ENCODE assay signal across 8 cellular contexts in genomic region chr5:73901455-73901854, GRCh38.
A peak's percentile ranks its signal among the peaks of the same experiment; 100 is the strongest.
DNase-seq lines count a peak whose midpoint lies in the region; ATAC-seq, FAIRE-seq and TF ChIP-seq lines count a peak whose summit lies in the region.

No MANE protein-coding gene starts in this region.

- H3K4me1 Mint-ChIP-seq in activated T-helper 17 cell treated with anti-CD3 and anti-CD28 coated beads, Interleukin-2, amount 50 U/mL, for 72 hours = no peaks in the 10 kb centered on the region

- POLR2A ChIA-PET in HCT116 (lab: Charles Lee) = interaction anchor here (1.5 kb wide), 1 partner anchor 740 kb away, joined by 4 read pairs; the partner anchor contains the start of gene ENC1

- peak overlapping the region; percentile 71 for H3K4me2 ChIP-seq in HCT116 (ENCODE audit: low read length)

- H2AFZ ChIP-seq in HCT116 (ENCODE audit: low read depth, low read length, poor library complexity, severe bottlenecking) = peak overlapping the region; percentile 69

- peak; percentile 59 for TF ChIP-seq RAD21 in HCT116 (IDR thresholded peaks at IDR 0.05; ENCODE audit: low read depth)

- peak; percentile 41 for DNase-seq in A172 (ENCODE audit: low spot score)
- no peak for DNase-seq in HCT116 (ENCODE audit: low read depth, low spot score)
- DNase-seq in SJSA1 (ENCODE audit: low read depth in 1 of 2, low spot score in 2 of 2) = no peak
- no peak for DNase-seq in kidney
- no peak for DNase-seq in omental fat pad (ENCODE audit: low spot score)
- DNase-seq in activated CD4-positive, CD25-positive, alpha-beta regulatory T cell treated with anti-CD3 and anti-CD28 coated beads, Interleukin-2, amount 50 U/mL, for 72 hours = no peak

- H3K9me3 Mint-ChIP-seq in activated T-helper 17 cell treated with anti-CD3 and anti-CD28 coated beads, Interleukin-2, amount 50 U/mL, for 72 hours = no peaks in the 10 kb centered on the region

- intact Hi-C loops in HCT116 (cut with micrococcal nuclease) (loop anchor here (5.0 to 10.0 kb wide), 5 partner anchors 116 to 1363 kb away; no protein-coding TSS in a partner anchor), kidney (cut with DNase I) (loop anchor here (5.0 kb wide), 1 partner anchor 746 kb away; no protein-coding TSS in a partner anchor)

- H3K27ac ChIP-seq in HCT116 (ENCODE audit: low read depth, low read length) (no peak overlapping the region; the same call in 1 of the 2 replicates), SJSA1 (peak overlapping the region; percentile 86), kidney (ENCODE audit: low read depth in 2 of 2, low read length in 2 of 2) (peak overlapping the region in 1 of 2 donors; percentile 20)

- H3K27ac Mint-ChIP-seq in activated T-helper 17 cell treated with anti-CD3 and anti-CD28 coated beads, Interleukin-2, amount 50 U/mL, for 72 hours = no peak overlapping the region

- RAD21 ChIA-PET in HCT116 (lab: Charles Lee; ENCODE audit: low non-redundant PET in 1 of 2, low total read pairs in 2 of 2, uncharacterized antibody in 2 of 2, unreplicated experiment in 2 of 2) = interaction anchor here (1.1 to 1.2 kb wide), 2 partner anchors 37 to 745 kb away, joined by 3 read pairs; no protein-coding TSS in a partner anchor

- peak overlapping the region; percentile 13 to 39; a peak in 3 of 4 replicates for H3K4me3 ChIP-seq in HCT116 (replicated peaks in 1 of 2; ENCODE audit: low read depth in 1 of 2, low read length in 2 of 2)
- peak overlapping the region; percentile 18 for H3K4me3 ChIP-seq in SJSA1
- H3K4me3 ChIP-seq in kidney (ENCODE audit: low read length in 2 of 2) = no peak overlapping the region

- no peaks in the 10 kb centered on the region for H3K79me2 ChIP-seq in HCT116 (ENCODE audit: insufficient read depth, low read length)

- no peaks in the 10 kb centered on the region for H3K36me3 ChIP-seq in HCT116 (ENCODE audit: control insufficient read depth in 1 of 2, insufficient read depth in 2 of 2, low read length in 2 of 2)
- H3K36me3 ChIP-seq in SJSA1 = peaks cover 16% of the 10 kb centered on the region
- peaks cover 17 to 24% of the 10 kb centered on the region in 2 donors for H3K36me3 ChIP-seq in kidney (ENCODE audit: control insufficient read depth in 1 of 2, insufficient read depth in 2 of 2, low read length in 2 of 2)

- no peaks in the 10 kb centered on the region for H4K20me1 ChIP-seq in HCT116 (ENCODE audit: insufficient read depth)

- H3K9me2 ChIP-seq in HCT116 (ENCODE audit: insufficient read depth) = no peaks in the 10 kb centered on the region

- TF ChIP-seq POLR2A in HCT116 (IDR thresholded peaks at IDR 0.05; ENCODE audit: borderline replicate concordance, extremely low read depth, insufficient read depth, insufficient read length) = no peak

- ATAC-seq in HCT116 = peak; percentile 75
- no peak for ATAC-seq in activated T-helper 17 cell treated with anti-CD3 and anti-CD28 coated beads, Interleukin-2, amount 50 U/mL, for 72 hours (replicated peaks)
- no peak for ATAC-seq in omental fat pad (ENCODE audit: low FRiP score)
- ATAC-seq in HG03469 (IDR thresholded peaks at IDR 0.05; ENCODE audit: unreplicated experiment) = no peak

- H3K27me3 Mint-ChIP-seq in activated T-helper 17 cell treated with anti-CD3 and anti-CD28 coated beads, Interleukin-2, amount 50 U/mL, for 72 hours = peaks cover 34% of the 10 kb centered on the region

- H3K9ac ChIP-seq in HCT116 (ENCODE audit: low read length) = peak overlapping the region; percentile 18; the same call in 1 of the 2 replicates
- no peak overlapping the region for H3K9ac ChIP-seq in kidney (ENCODE audit: low read length in 2 of 2)

- peak; percentile 30 to 41 (median 31); a peak in 4 of 6 replicates for TF ChIP-seq CTCF in HCT116 (IDR thresholded peaks at IDR 0.05 in 2 of 3, conservative IDR thresholded peaks at IDR 0.05 in 1 of 3; ENCODE audit: borderline replicate concordance in 1 of 3, insufficient read depth in 1 of 3, low read depth in 2 of 3, low read length in 2 of 3)
- peak; percentile 24 for TF ChIP-seq CTCF in kidney (IDR thresholded peaks at IDR 0.05; ENCODE audit: borderline replicate concordance, extremely low read depth, insufficient read depth)
- TF ChIP-seq CTCF in omental fat pad (IDR thresholded peaks at IDR 0.05) = no peak

- no peaks in the 10 kb centered on the region for H3K9me3 ChIP-seq in HCT116 (ENCODE audit: control insufficient read depth in 1 of 2, insufficient read depth in 1 of 2, low read depth in 1 of 2, low read length in 2 of 2)
- no peaks in the 10 kb centered on the region for H3K9me3 ChIP-seq in SJSA1 (replicated peaks)
- H3K9me3 ChIP-seq in kidney (ENCODE audit: control insufficient read depth in 1 of 2, low read length in 2 of 2) = no peaks in the 10 kb centered on the region

- no TSS peak for BruUV-seq in HCT116 (replicated peaks; lab: Mats Ljungman, UMichigan)

- CTCF ChIA-PET in HCT116 (lab: Charles Lee) = interaction anchor here (0.6 to 2.6 kb wide), 10 partner anchors 12 to 1018 kb away, joined by 3 to 18 read pairs (median 5); partner anchors contain the start of gene ENC1

- H3K27me3 ChIP-seq in HCT116 (ENCODE audit: insufficient read depth, low read length) (no peaks in the 10 kb centered on the region), SJSA1 (replicated peaks) (no peaks in the 10 kb centered on the region)

- peaks cover 18% of the 10 kb centered on the region in 2 experiments; a peak in 3 of 4 replicates for H3K4me1 ChIP-seq in HCT116 (ENCODE audit: control insufficient read depth in 1 of 2, insufficient read depth in 2 of 2, low read length in 2 of 2)
- H3K4me1 ChIP-seq in SJSA1 (replicated peaks) = peaks cover 17% of the 10 kb centered on the region
- H3K4me1 ChIP-seq in kidney (ENCODE audit: control insufficient read depth in 1 of 2, insufficient read depth in 1 of 2, low read depth in 1 of 2, low read length in 2 of 2) = peaks cover 7 to 8% of the 10 kb centered on the region in 2 donors

- no peaks in the 10 kb centered on the region for H3K36me3 Mint-ChIP-seq in activated T-helper 17 cell treated with anti-CD3 and anti-CD28 coated beads, Interleukin-2, amount 50 U/mL, for 72 hours (ENCODE audit: low read depth)

- FAIRE-seq in kidney (lab: Jason Lieb, UNC) = peak; percentile 62

- H3K4me3 Mint-ChIP-seq in activated T-helper 17 cell treated with anti-CD3 and anti-CD28 coated beads, Interleukin-2, amount 50 U/mL, for 72 hours = no peak overlapping the region

TF ChIP-seq in HCT116, 20 proteins besides CTCF, POLR2A, EP300 and RAD21:
- TF ChIP-seq POLR2AphosphoS5 (IDR thresholded peaks at IDR 0.05; ENCODE audit: low read depth, low read length) = no peak
- TF ChIP-seq SP1 (IDR thresholded peaks at IDR 0.05; ENCODE audit: low read depth) = no peak
- no peak for TF ChIP-seq SRF (IDR thresholded peaks at IDR 0.05; ENCODE audit: low read depth)
- no peak for TF ChIP-seq TCF7L2 (IDR thresholded peaks at IDR 0.05; ENCODE audit: borderline replicate concordance, extremely low read depth, insufficient read depth, insufficient read length)
- no peak for TF ChIP-seq EZH2 (IDR thresholded peaks at IDR 0.05)
- TF ChIP-seq MAX (IDR thresholded peaks at IDR 0.05) = no peak
- no peak for TF ChIP-seq FOSL1 (IDR thresholded peaks at IDR 0.05; ENCODE audit: low read depth)
- TF ChIP-seq JUND (IDR thresholded peaks at IDR 0.05) = no peak
- TF ChIP-seq ZBTB33 (IDR thresholded peaks at IDR 0.05; ENCODE audit: extremely low read depth, insufficient replicate concordance, low read length) = no peak
- TF ChIP-seq EGR1 (IDR thresholded peaks at IDR 0.05; ENCODE audit: low read depth) = no peak
- no peak for TF ChIP-seq SIN3A (IDR thresholded peaks at IDR 0.05; ENCODE audit: low read depth)
- TF ChIP-seq CBX3 (IDR thresholded peaks at IDR 0.05; ENCODE audit: low read depth) = no peak
- TF ChIP-seq YY1 (IDR thresholded peaks at IDR 0.05; ENCODE audit: extremely low read depth, insufficient replicate concordance, low read depth, low read length) = no peak
- no peak for TF ChIP-seq CEBPB (IDR thresholded peaks at IDR 0.05; ENCODE audit: low read depth)
- no peak for TF ChIP-seq ELF1 (IDR thresholded peaks at IDR 0.05; ENCODE audit: borderline replicate concordance, low read depth)
TF ChIP-seq in HCT116: peak in this region for 0.

Comparison
In these comparisons a context has a peak if more than half of its experiments do, and no peak if none do; other contexts are left out.
1. H3K4me3 ChIP-seq: peak in HCT116 (2 of 2) and SJSA1 (single experiment); none in kidney (0 of 2).
2. CTCF ChIP-seq: peak in HCT116 (3 of 3) and kidney (single experiment); none in omental fat pad (0 of 3).